Comparison of ENCODE assay signal across 20 cellular contexts in the genomic region with DNA sequence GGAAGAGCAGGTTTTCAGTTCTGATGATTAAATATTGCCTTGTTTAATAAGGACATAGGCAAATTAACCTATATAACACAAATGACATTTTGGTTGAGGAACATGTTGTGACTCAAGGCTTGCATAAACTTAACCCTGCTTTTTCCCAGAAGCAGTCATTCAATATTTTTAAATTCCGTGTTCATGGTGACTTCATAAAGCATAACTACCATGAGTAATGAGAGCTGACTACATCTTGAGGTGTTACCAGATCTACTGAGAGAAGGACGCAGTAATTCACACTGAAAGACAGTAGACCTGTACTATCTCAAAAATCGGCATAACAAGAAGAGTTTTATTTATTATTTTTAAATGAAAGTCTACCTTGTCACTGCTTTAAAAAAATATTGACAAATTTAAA.
DNase-seq lines count a peak whose midpoint lies in the region; TF ChIP-seq lines count a peak whose summit lies in the region.
"Had no signal": no experiment of that assay in that cellular context is flagged by ENCODE, and none has a peak within 500 bp of the region (broad histone marks: within the 10 kb centered on the region; RNA-seq: fewer than 3 reads in every experiment).

No MANE protein-coding gene starts in this region.

- H3K4me1 ChIP-seq in mesenchymal stem cell (ENCODE audit: control insufficient read depth, insufficient read depth, low read depth, low read length): no peaks in the 10 kb centered on the region
- no peaks in the 10 kb centered on the region for H3K4me1 ChIP-seq in trophoblast cell (ENCODE audit: control insufficient read depth in 1 of 2, insufficient read depth in 2 of 2, low read length in 2 of 2)
- H3K4me1 ChIP-seq: BLaER1, Caco-2 had no signal

- H3K14ac ChIP-seq in mesenchymal stem cell (ENCODE audit: low read length in 2 of 2): no peak overlapping the region
- H3K14ac ChIP-seq in trophoblast cell (ENCODE audit: low read length): no peak overlapping the region

- no peak overlapping the region for H3K4me2 ChIP-seq in mesenchymal stem cell (ENCODE audit: low read length, poor library complexity, severe bottlenecking)
- no peak overlapping the region for H3K4me2 ChIP-seq in trophoblast cell (ENCODE audit: low read length)
- H3K4me2 ChIP-seq: BLaER1, GM23338 had no signal

- peaks cover 5% of the 10 kb centered on the region for H3K9me3 Mint-ChIP-seq in mesothelial cell of epicardium
- H3K9me3 Mint-ChIP-seq: GM23338 had no signal

- H3K4ac ChIP-seq in mesenchymal stem cell (ENCODE audit: low read depth in 1 of 2, low read length in 2 of 2): no peak overlapping the region
- no peak overlapping the region for H3K4ac ChIP-seq in trophoblast cell (ENCODE audit: low read depth, low read length)

- H3K27me3 ChIP-seq in mesenchymal stem cell (ENCODE audit: control insufficient read depth in 1 of 2, insufficient read depth in 1 of 2, low read length in 2 of 2): no peaks in the 10 kb centered on the region
- H3K27me3 ChIP-seq in trophoblast cell (ENCODE audit: insufficient read depth, low read length): no peaks in the 10 kb centered on the region
- H3K27me3 ChIP-seq: BLaER1 had no signal

- H3K18ac ChIP-seq in mesenchymal stem cell (ENCODE audit: low read depth in 1 of 2, low read length in 2 of 2): no peak overlapping the region
- no peak overlapping the region for H3K18ac ChIP-seq in trophoblast cell (ENCODE audit: low read length)

- H2BK120ac ChIP-seq in mesenchymal stem cell (ENCODE audit: low read depth, low read length) (no peak overlapping the region), trophoblast cell (ENCODE audit: insufficient read depth, low read length, poor library complexity) (no peak overlapping the region)

- no peak overlapping the region for H3K9ac ChIP-seq in mesenchymal stem cell (ENCODE audit: low read length)
- H3K9ac ChIP-seq in trophoblast cell (ENCODE audit: low read length): no peak overlapping the region
- H3K9ac ChIP-seq: BLaER1 had no signal

- H3K4me3 ChIP-seq in LNCaP clone FGC (ENCODE audit: low read depth, low read length) (no peak overlapping the region), mesenchymal stem cell (ENCODE audit: insufficient read depth in 1 of 2, low read depth in 1 of 2, low read length in 2 of 2) (no peak overlapping the region), trophoblast cell (ENCODE audit: low read depth, low read length) (no peak overlapping the region)
- H3K4me3 ChIP-seq: BLaER1, GM12878, GM23338 had no signal

- H3K79me2 ChIP-seq in trophoblast cell (ENCODE audit: control insufficient read depth, insufficient read depth, low read length, poor library complexity): no peaks in the 10 kb centered on the region

- 100% methylated on average over 1 of the region's 3 CpGs for WGBS in mesenchymal stem cell
- WGBS in trophoblast cell (ENCODE audit: extremely low coverage, insufficient coverage, insufficient read length): no CpG with 5 or more reads among the region's 3 CpGs

- H3K23ac ChIP-seq in mesenchymal stem cell (ENCODE audit: low read length in 2 of 2) (no peak overlapping the region), trophoblast cell (ENCODE audit: low read length) (no peak overlapping the region)

- H3K36me3 Mint-ChIP-seq in mesothelial cell of epicardium: no peaks in the 10 kb centered on the region
- H3K36me3 Mint-ChIP-seq: CD4-positive, CD25-positive, alpha-beta regulatory T cell; CD8-positive, alpha-beta T cell had no signal

- intact Hi-C loops in posterior vena cava (cut with DNase I): no loop called here

- H3K79me1 ChIP-seq in mesenchymal stem cell (replicated peaks; ENCODE audit: low read length, poor library complexity, severe bottlenecking): no peaks in the 10 kb centered on the region
- no peaks in the 10 kb centered on the region for H3K79me1 ChIP-seq in trophoblast cell (ENCODE audit: low read length)

- no peaks in the 10 kb centered on the region for H3K27me3 Mint-ChIP-seq in mesothelial cell of epicardium (ENCODE audit: low read depth)
- H3K27me3 Mint-ChIP-seq: B cell; CD4-positive, CD25-positive, alpha-beta regulatory T cell had no signal

- no peak overlapping the region for H2AFZ ChIP-seq in mesenchymal stem cell (ENCODE audit: low read depth, low read length)
- H2AFZ ChIP-seq in trophoblast cell (ENCODE audit: insufficient read depth, low read length, poor library complexity): no peak overlapping the region
- H2AFZ ChIP-seq: GM23338 had no signal

- H2BK5ac ChIP-seq in mesenchymal stem cell (ENCODE audit: low read depth, low read length, poor library complexity, severe bottlenecking) (no peak overlapping the region), trophoblast cell (ENCODE audit: low read depth, low read length, poor library complexity) (no peak overlapping the region)

- H3K36me3 ChIP-seq in mesenchymal stem cell (ENCODE audit: control insufficient read depth in 1 of 2, insufficient read depth in 2 of 2, low read depth in 1 of 2, low read length in 2 of 2): no peaks in the 10 kb centered on the region
- H3K36me3 ChIP-seq in trophoblast cell (ENCODE audit: control insufficient read depth in 1 of 2, insufficient read depth in 2 of 2, low read length in 2 of 2): no peaks in the 10 kb centered on the region
- H3K36me3 ChIP-seq: BLaER1 had no signal

- H3K4me1 Mint-ChIP-seq in mesothelial cell of epicardium: peaks cover 22% of the 10 kb centered on the region
- H3K4me1 Mint-ChIP-seq: B cell; CD4-positive, CD25-positive, alpha-beta regulatory T cell had no signal

- no peak overlapping the region for H4K12ac ChIP-seq in trophoblast cell (ENCODE audit: low read depth, low read length)

- no peak for TF ChIP-seq CTCF in LNCaP clone FGC (IDR thresholded peaks at IDR 0.05; ENCODE audit: control insufficient read depth, extremely low read depth, insufficient read depth)
- TF ChIP-seq CTCF in mesothelial cell of epicardium (IDR thresholded peaks at IDR 0.05; ENCODE audit: unreplicated experiment): no peak

- no peak overlapping the region for H2BK15ac ChIP-seq in mesenchymal stem cell (ENCODE audit: low read depth, poor library complexity, severe bottlenecking)

- H2AK5ac ChIP-seq in mesenchymal stem cell (ENCODE audit: low read length, severe bottlenecking) (no peak overlapping the region), trophoblast cell (ENCODE audit: low read length) (no peak overlapping the region)

- peak overlapping the region; percentile 4 for H3K27ac Mint-ChIP-seq in mesothelial cell of epicardium
- H3K27ac Mint-ChIP-seq: B cell; CD4-positive, CD25-positive, alpha-beta regulatory T cell; CD8-positive, alpha-beta T cell; GM23338; H9 had no signal

- DNase-seq in HPDE6-E6E7 (ENCODE audit: extremely low spot score) (peak; percentile 2), LNCaP clone FGC (ENCODE audit: low read depth) (peak; percentile 3), RKO (ENCODE audit: low spot score) (peak; percentile 58), mesothelial cell of epicardium (ENCODE audit: low spot score in 2 of 2, unreplicated experiment in 2 of 2) (no peak), mesenchymal stem cell (no peak), posterior vena cava (ENCODE audit: low spot score) (no peak), AG08395 (ENCODE audit: low spot score) (no peak), trophoblast cell (no peak)
- DNase-seq: Caco-2; CD4-positive, CD25-positive, alpha-beta regulatory T cell; CD8-positive, alpha-beta T cell; DMS153; DND-41; GDM1; H9 had no signal

- no peak overlapping the region for H3K4me3 Mint-ChIP-seq in mesothelial cell of epicardium
- H3K4me3 Mint-ChIP-seq: B cell; CD4-positive, CD25-positive, alpha-beta regulatory T cell; CD8-positive, alpha-beta T cell; GM23338; H9 had no signal

- H2BK12ac ChIP-seq in mesenchymal stem cell (ENCODE audit: low read length in 2 of 2): no peak overlapping the region
- no peak overlapping the region for H2BK12ac ChIP-seq in trophoblast cell (ENCODE audit: low read length)

- H4K91ac ChIP-seq in mesenchymal stem cell (ENCODE audit: low read length) (no peak overlapping the region), trophoblast cell (ENCODE audit: low read depth, low read length) (no peak overlapping the region)

- H3K27ac ChIP-seq in mesenchymal stem cell (ENCODE audit: low read length, poor library complexity, severe bottlenecking) (no peak overlapping the region), trophoblast cell (ENCODE audit: low read depth, low read length) (no peak overlapping the region)
- H3K27ac ChIP-seq: BLaER1, C4-2B had no signal

- no peak overlapping the region for H4K8ac ChIP-seq in mesenchymal stem cell (ENCODE audit: low read length)
- no peak overlapping the region for H4K8ac ChIP-seq in trophoblast cell (ENCODE audit: low read depth, low read length)

- H3K9me3 ChIP-seq in mesenchymal stem cell (ENCODE audit: control insufficient read depth, low read length): no peaks in the 10 kb centered on the region
- no peaks in the 10 kb centered on the region for H3K9me3 ChIP-seq in trophoblast cell (ENCODE audit: insufficient read depth, low read depth, low read length)
- H3K9me3 ChIP-seq: BLaER1, Caco-2 had no signal

Comparison
In these comparisons a context has a peak if more than half of its experiments do, and no peak if none do; other contexts are left out.
1. DNase-seq: peak in HPDE6-E6E7 (single experiment), LNCaP clone FGC (single experiment) and RKO (single experiment); none in mesothelial cell of epicardium (0 of 2), mesenchymal stem cell (single experiment), posterior vena cava (single experiment), AG08395 (single experiment) and trophoblast cell (0 of 2).